ENCODE assay signal across 9 cellular contexts in the genomic region with DNA sequence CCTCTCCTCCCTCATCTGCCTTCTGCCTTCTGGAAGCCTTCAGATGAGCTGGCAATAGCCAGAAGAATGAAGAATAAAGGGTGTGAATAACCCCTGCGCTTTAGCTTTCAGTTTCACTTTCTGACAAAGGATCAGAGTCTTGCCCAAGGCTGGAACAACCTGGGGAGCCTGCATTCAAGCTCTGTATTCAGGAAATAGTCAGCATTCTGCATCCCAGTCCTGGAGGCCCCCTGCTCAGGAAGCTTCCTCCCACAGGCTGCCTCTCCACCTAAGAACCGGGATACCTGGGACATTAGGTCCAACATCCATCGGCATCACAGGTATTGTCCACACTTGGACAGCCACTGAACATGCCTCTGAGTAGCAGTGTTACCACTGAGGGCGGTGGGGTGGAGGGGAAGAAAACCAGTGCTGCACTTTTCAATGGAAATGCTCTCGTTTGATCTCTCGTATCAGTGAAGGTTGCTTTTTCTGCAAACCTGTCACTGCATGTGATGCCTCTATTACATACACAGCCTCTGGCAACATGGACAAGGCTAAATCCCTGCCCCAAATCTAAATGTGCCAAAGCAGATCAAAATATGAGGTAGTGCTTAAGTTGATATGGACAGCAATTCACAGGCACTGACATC. TPM values are rescaled to one million over a fixed set of nuclear protein-coding genes. Genes with fewer than 3 reads are reported as not detected.
DNase-seq lines count a peak whose midpoint lies in the region; ATAC-seq and TF ChIP-seq lines count a peak whose summit lies in the region.
"Had no signal": no experiment of that assay in that cellular context is flagged by ENCODE, and none has a peak within 500 bp of the region (broad histone marks: within the 10 kb centered on the region; RNA-seq: fewer than 3 reads in every experiment).

No MANE protein-coding gene starts in this region.

- peaks cover 13% of the 10 kb centered on the region for H3K4me1 ChIP-seq in H9 (ENCODE audit: insufficient read depth, low read length)
- peaks cover 5% of the 10 kb centered on the region; the same call in 1 of the 2 replicates for H3K4me1 ChIP-seq in iPS DF 6.9 (ENCODE audit: control insufficient read depth, insufficient read depth, low read length)

- no peak overlapping the region for H2BK15ac ChIP-seq in H9 (ENCODE audit: low read depth, low read length)

- no peaks in the 10 kb centered on the region for H3K27me3 ChIP-seq in H9 (ENCODE audit: insufficient read depth, low read length)
- no peaks in the 10 kb centered on the region for H3K27me3 ChIP-seq in iPS DF 6.9 (ENCODE audit: control insufficient read depth, insufficient read depth, low read length)

- CTCF ChIA-PET in T-cell (lab: Charles Lee), result interaction anchor here in 1 of 2 donors (0.6 kb wide), 1 partner anchor 13 kb away, joined by 5 read pairs; no protein-coding TSS in a partner anchor

- H3K4me1 Mint-ChIP-seq in H9, result peaks cover 37 to 56% of the 10 kb centered on the region in 2 experiments
- peaks cover 0 to 23% (median 19%) of the 10 kb centered on the region in 3 donors for H3K4me1 Mint-ChIP-seq in T-cell
- H3K4me1 Mint-ChIP-seq in glutamatergic neuron (ENCODE audit: low read depth, unreplicated experiment), result peaks cover under 1% of the 10 kb centered on the region

- no peaks in the 10 kb centered on the region for H3K79me2 ChIP-seq in H9 (ENCODE audit: insufficient read depth, low read length)

- H4K20me1 ChIP-seq in H9 (ENCODE audit: control insufficient read depth, insufficient read depth, insufficient read length), result no peaks in the 10 kb centered on the region

- no peak overlapping the region for H3T11ph ChIP-seq in H9 (ENCODE audit: low read length)

- H4K5ac ChIP-seq in H9 (ENCODE audit: insufficient read length, low read depth, low read length), result peak overlapping the region; percentile 65

- no peak overlapping the region for H3K23ac ChIP-seq in H9 (ENCODE audit: insufficient read length, low read depth, low read length)

- H3K27ac Mint-ChIP-seq in H9, result peak overlapping the region; percentile 78 to 97 (median 90)
- H3K27ac Mint-ChIP-seq in T-cell, result no peak overlapping the region
- no peak overlapping the region for H3K27ac Mint-ChIP-seq in glutamatergic neuron (ENCODE audit: unreplicated experiment)

- H3K27ac ChIP-seq in H9 (ENCODE audit: insufficient read length, low read depth, low read length) (peak overlapping the region; percentile 93), iPS DF 6.9 (ENCODE audit: low read length) (peak overlapping the region; percentile 4)

- no peak overlapping the region for H2BK12ac ChIP-seq in H9 (ENCODE audit: insufficient read length, low read depth, low read length)

- WGBS in H9 (ENCODE audit: extremely low coverage, insufficient read length, low lambda C conversion rate), result no CpG with 5 or more reads among the region's 6 CpGs
- WGBS in iPS DF 6.9 (ENCODE audit: insufficient coverage, insufficient read length), result no CpG with 5 or more reads among the region's 6 CpGs

- H2AK5ac ChIP-seq in H9 (ENCODE audit: insufficient read length, low read length), result no peak overlapping the region

- H3K4me3 ChIP-seq in AG09309 (ENCODE audit: control insufficient read depth, low read depth, low read length) (peak overlapping the region; percentile 24), iPS DF 6.9 (ENCODE audit: low read length) (no peak overlapping the region)

- H3K23me2 ChIP-seq in H9 (ENCODE audit: insufficient read length, low read depth, low read length, poor library complexity, severe bottlenecking), result peaks cover 3% of the 10 kb centered on the region

- no peak overlapping the region for H2BK5ac ChIP-seq in H9 (ENCODE audit: insufficient read length, low read length)

- H3K4me2 ChIP-seq in H9 (ENCODE audit: insufficient read depth, insufficient read length, low read length), result peak overlapping the region; percentile 76

- no peak for DNase-seq in AG09309 (ENCODE audit: low read depth)
- DNase-seq in H9, result peak; percentile 87
- no peak for DNase-seq in T-cell
- peak; percentile 75 for DNase-seq in iPS DF 6.9 (ENCODE audit: low read depth, low spot score)
- no peak for DNase-seq in glutamatergic neuron
- no peak for DNase-seq in activated gamma-delta T cell (lab: John Stamatoyannopoulos, UW)
- no peak for DNase-seq in COLO668 (lab: John Stamatoyannopoulos, UW; ENCODE audit: unreplicated experiment)
- DNase-seq: NK-92 treated with Interleukin-12 subunit alpha and Interleukin-12 subunit beta, amount 100 ng/mL, for 24 hours had no signal

- H3K9me3 Mint-ChIP-seq in H9 (no peaks in the 10 kb centered on the region), T-cell (no peaks in the 10 kb centered on the region), glutamatergic neuron (ENCODE audit: unreplicated experiment) (peaks cover 4% of the 10 kb centered on the region)

- H3K36me3 ChIP-seq in iPS DF 6.9 (ENCODE audit: control insufficient read depth, insufficient read depth, low read length), result no peaks in the 10 kb centered on the region

- H3K18ac ChIP-seq in H9 (ENCODE audit: insufficient read length, low read depth, low read length), result peak overlapping the region; percentile 47

- H4K8ac ChIP-seq in H9 (replicated peaks; ENCODE audit: insufficient read length, low read depth, low read length), result no peak overlapping the region

- no peaks in the 10 kb centered on the region for H3K79me1 ChIP-seq in H9 (ENCODE audit: insufficient read depth, low read depth, low read length, poor library complexity, severe bottlenecking)

- H4K91ac ChIP-seq in H9 (ENCODE audit: insufficient read length, low read depth, low read length), result no peak overlapping the region

- peak overlapping the region; percentile 60 for H2AFZ ChIP-seq in H9 (ENCODE audit: low read length)

- no peaks in the 10 kb centered on the region for H3K27me3 Mint-ChIP-seq in H9 (ENCODE audit: low read depth)
- peaks cover 0 to 3% of the 10 kb centered on the region in 2 donors for H3K27me3 Mint-ChIP-seq in T-cell
- H3K27me3 Mint-ChIP-seq in glutamatergic neuron (ENCODE audit: unreplicated experiment), result no peaks in the 10 kb centered on the region

- no peaks in the 10 kb centered on the region for H3K9me3 ChIP-seq in H9 (ENCODE audit: control insufficient read depth, low read depth, low read length)
- H3K9me3 ChIP-seq in iPS DF 6.9 (ENCODE audit: control insufficient read depth, insufficient read depth, low read length), result no peaks in the 10 kb centered on the region

- H3K14ac ChIP-seq in H9 (ENCODE audit: insufficient read depth, low read length), result no peak overlapping the region

- peaks cover 0 to 1% (median 0%) of the 10 kb centered on the region in 3 experiments; a peak in 1 of 7 replicates for H3K36me3 Mint-ChIP-seq in H9 (ENCODE audit: insufficient read depth in 1 of 3, low read depth in 3 of 3)
- no peaks in the 10 kb centered on the region for H3K36me3 Mint-ChIP-seq in T-cell
- no peaks in the 10 kb centered on the region for H3K36me3 Mint-ChIP-seq in glutamatergic neuron (ENCODE audit: unreplicated experiment)

- H2BK20ac ChIP-seq in H9 (ENCODE audit: low read depth, low read length, poor library complexity, severe bottlenecking), result no peak overlapping the region

- peak overlapping the region; percentile 26 to 53 for H3K4me3 Mint-ChIP-seq in H9
- peak overlapping the region in 2 of 3 donors; percentile 14 to 23 for H3K4me3 Mint-ChIP-seq in T-cell
- no peak overlapping the region for H3K4me3 Mint-ChIP-seq in glutamatergic neuron (ENCODE audit: unreplicated experiment)

- H3K56ac ChIP-seq in H9 (ENCODE audit: insufficient read length, low read depth, low read length), result no peak overlapping the region

- POLR2A ChIA-PET in T-cell (lab: Charles Lee), result interaction anchor here in 1 of 2 donors (0.5 kb wide), 1 partner anchor 75 kb away, joined by 4 read pairs; no protein-coding TSS in a partner anchor

- no peak overlapping the region for H3K4ac ChIP-seq in H9 (ENCODE audit: low read depth, low read length)

- peak in 1 of 4 experiments; percentile 44 for ATAC-seq in T-cell (replicated peaks in 1 of 4)
- ATAC-seq in GM21360 (IDR thresholded peaks at IDR 0.05; ENCODE audit: unreplicated experiment), result no peak

- peak overlapping the region; percentile 14 for H2BK120ac ChIP-seq in H9 (ENCODE audit: low read depth, low read length, poor library complexity, severe bottlenecking)

- TF ChIP-seq CTCF in AG09309 (IDR thresholded peaks at IDR 0.05; ENCODE audit: control insufficient read depth, insufficient read depth, low read depth, low read length, missing control alignments) (no peak), H9 (conservative IDR thresholded peaks at IDR 0.05) (no peak), glutamatergic neuron (IDR thresholded peaks at IDR 0.05; ENCODE audit: partially characterized antibody, unreplicated experiment) (no peak)

- H3K9ac ChIP-seq in H9 (ENCODE audit: extremely low read depth, insufficient read length, low read length), result peak overlapping the region; percentile 8

RNA-seq across cellular contexts. Expression of a gene that starts 39.8 kb away (rescaled TPM):
- total RNA-seq in H9 (2021) (44.5 and 45.0 TPM in 2 replicates), T-cell (1 to 10 TPM; 5.2 to 8.5 (median 8.0) TPM), glutamatergic neuron (ENCODE audit: unreplicated experiment) (17.6 TPM)

Comparison
In these comparisons a context has a peak if more than half of its experiments do, and no peak if none do; other contexts are left out.
1. DNase-seq: peak in H9 (single experiment) and iPS DF 6.9 (single experiment); none in AG09309 (single experiment), T-cell (0 of 34), glutamatergic neuron (single experiment), activated gamma-delta T cell (single experiment) and COLO668 (single experiment).
2. H3K27ac Mint-ChIP-seq: peak in H9 (3 of 3); none in T-cell (0 of 2) and glutamatergic neuron (single experiment).